23 cellular contexts compared by ENCODE assay signal in genomic region chr1:84797603-84798002, GRCh38.
DNase-seq lines count a peak whose midpoint lies in the region; ATAC-seq and TF ChIP-seq lines count a peak whose summit lies in the region.
"Had no signal": no experiment of that assay in that cellular context is flagged by ENCODE, and none has a peak within 500 bp of the region (broad histone marks: within the 10 kb centered on the region; RNA-seq: fewer than 3 reads in every experiment).

No MANE protein-coding gene starts in this region.

- peaks cover 0 to 8% of the 10 kb centered on the region in 2 donors for H3K4me1 ChIP-seq in right atrium auricular region
- no peaks in the 10 kb centered on the region for H3K4me1 ChIP-seq in trophoblast cell (ENCODE audit: control insufficient read depth in 1 of 2, insufficient read depth in 2 of 2, low read length in 2 of 2)

- H3K36me3 ChIP-seq in right atrium auricular region: no peaks in the 10 kb centered on the region
- H3K36me3 ChIP-seq in trophoblast cell (ENCODE audit: control insufficient read depth in 1 of 2, insufficient read depth in 2 of 2, low read length in 2 of 2): no peaks in the 10 kb centered on the region

- no CpG with 5 or more reads among the region's 3 CpGs for WGBS in trophoblast cell (ENCODE audit: extremely low coverage, insufficient coverage, insufficient read length)

- no peak overlapping the region for H3K9ac ChIP-seq in trophoblast cell (ENCODE audit: low read length)

- no peak overlapping the region for H3K14ac ChIP-seq in trophoblast cell (ENCODE audit: low read length)

- H3K9me3 Mint-ChIP-seq in activated T-helper 2 cell treated with anti-CD3 and anti-CD28 coated beads, Interferon-gamma antibody, Interleukin-2, Interleukin-4, amounts not matched to agents 10 μg/mL and 5 μg/mL and 100 μg/mL, durations not matched to agents 14 hours and 24 hours and 36 hours: no peaks in the 10 kb centered on the region

- no peak overlapping the region for H3K23ac ChIP-seq in trophoblast cell (ENCODE audit: low read length)

- H2BK5ac ChIP-seq in trophoblast cell (ENCODE audit: low read depth, low read length, poor library complexity): no peak overlapping the region

- no peak for DNase-seq in Right ventricle myocardium inferior (ENCODE audit: missing footprints)
- no peak for DNase-seq in cardiac septum (ENCODE audit: low spot score)
- DNase-seq in Right ventricle myocardium superior: no peak
- no peak for DNase-seq in right atrium auricular region (ENCODE audit: low spot score)
- DNase-seq in trophoblast cell: no peak
- no peak for DNase-seq in activated T-helper 2 cell treated with anti-CD3 and anti-CD28 coated beads, Interferon-gamma antibody, Interleukin-2, Interleukin-4, amounts not matched to agents 10 μg/mL and 5 μg/mL and 100 μg/mL, durations not matched to agents 14 hours and 24 hours and 36 hours (ENCODE audit: low spot score)
- DNase-seq: 8988T, ACHN, Calu3, DMS79 treated with DMSO at 0.1 percent for 48 hours, GF-D8, Karpas-422, MV-4-11, NCI-H1105, NCI-H1436 treated with DMSO at 0.1 percent for 48 hours, NCI-H187 treated with DMSO at 0.1 percent for 48 hours, NCI-H524, NCI-H774, PC-9, SHP77 had no signal

- H4K12ac ChIP-seq in trophoblast cell (ENCODE audit: low read depth, low read length): no peak overlapping the region

- H2AFZ ChIP-seq in trophoblast cell (ENCODE audit: insufficient read depth, low read length, poor library complexity): no peak overlapping the region
- H2AFZ ChIP-seq: PC-9 had no signal

- no peak overlapping the region for H3K27ac Mint-ChIP-seq in activated T-helper 2 cell treated with anti-CD3 and anti-CD28 coated beads, Interferon-gamma antibody, Interleukin-2, Interleukin-4, amounts not matched to agents 10 μg/mL and 5 μg/mL and 100 μg/mL, durations not matched to agents 14 hours and 24 hours and 36 hours

- no peaks in the 10 kb centered on the region for H3K4me1 Mint-ChIP-seq in activated T-helper 2 cell treated with anti-CD3 and anti-CD28 coated beads, Interferon-gamma antibody, Interleukin-2, Interleukin-4, amounts not matched to agents 10 μg/mL and 5 μg/mL and 100 μg/mL, durations not matched to agents 14 hours and 24 hours and 36 hours (ENCODE audit: low read depth)

- no peak overlapping the region for H4K8ac ChIP-seq in trophoblast cell (ENCODE audit: low read depth, low read length)

- no peaks in the 10 kb centered on the region for H3K36me3 Mint-ChIP-seq in activated T-helper 2 cell treated with anti-CD3 and anti-CD28 coated beads, Interferon-gamma antibody, Interleukin-2, Interleukin-4, amounts not matched to agents 10 μg/mL and 5 μg/mL and 100 μg/mL, durations not matched to agents 14 hours and 24 hours and 36 hours (ENCODE audit: low read depth)

- H3K27me3 Mint-ChIP-seq in activated T-helper 2 cell treated with anti-CD3 and anti-CD28 coated beads, Interferon-gamma antibody, Interleukin-2, Interleukin-4, amounts not matched to agents 10 μg/mL and 5 μg/mL and 100 μg/mL, durations not matched to agents 14 hours and 24 hours and 36 hours (ENCODE audit: low read depth): peaks cover 21% of the 10 kb centered on the region

- TF ChIP-seq CTCF in right atrium auricular region (IDR thresholded peaks at IDR 0.05): no peak

- peak overlapping the region; percentile 57 to 79 for H3K27ac ChIP-seq in right atrium auricular region
- no peak overlapping the region for H3K27ac ChIP-seq in trophoblast cell (ENCODE audit: low read depth, low read length)
- H3K27ac ChIP-seq: HL-60, PC-9 had no signal

- H3K27me3 ChIP-seq in right atrium auricular region (no peaks in the 10 kb centered on the region), trophoblast cell (ENCODE audit: insufficient read depth, low read length) (peaks cover 2% of the 10 kb centered on the region)

- peaks cover 0 to 5% of the 10 kb centered on the region in 2 donors for H3K9me3 ChIP-seq in right atrium auricular region
- peaks cover 2% of the 10 kb centered on the region for H3K9me3 ChIP-seq in trophoblast cell (ENCODE audit: insufficient read depth, low read depth, low read length)

- no peaks in the 10 kb centered on the region for H3K79me2 ChIP-seq in trophoblast cell (ENCODE audit: control insufficient read depth, insufficient read depth, low read length, poor library complexity)

- intact Hi-C loops in Right ventricle myocardium inferior (cut with DNase I): loop anchor here (2.0 kb wide), 1 partner anchor 95 kb away; the partner anchor contains the start of gene LPAR3
- intact Hi-C loops in cardiac septum (cut with DNase I): no loop called here
- intact Hi-C loops in Right ventricle myocardium superior (cut with DNase I): no loop called here
- intact Hi-C loops in activated T-helper 2 cell treated with anti-CD3 and anti-CD28 coated beads, Interferon-gamma antibody, Interleukin-2, Interleukin-4, amounts not matched to agents 10 μg/mL and 5 μg/mL and 100 μg/mL, durations not matched to agents 14 hours and 24 hours and 36 hours (cut with micrococcal nuclease): no loop called here

- no peak overlapping the region for H3K4me2 ChIP-seq in trophoblast cell (ENCODE audit: low read length)
- H3K4me2 ChIP-seq: PC-9 had no signal

- no peak overlapping the region for H2AK5ac ChIP-seq in trophoblast cell (ENCODE audit: low read length)

- H3K4me3 ChIP-seq in right atrium auricular region: no peak overlapping the region
- H3K4me3 ChIP-seq in trophoblast cell (ENCODE audit: low read depth, low read length): no peak overlapping the region
- H3K4me3 ChIP-seq: PC-9 had no signal

- no peaks in the 10 kb centered on the region for H3K79me1 ChIP-seq in trophoblast cell (ENCODE audit: low read length)

- no peak overlapping the region for H3K18ac ChIP-seq in trophoblast cell (ENCODE audit: low read length)

- peak; percentile 89 for ATAC-seq in Right ventricle myocardium inferior
- ATAC-seq in Right ventricle myocardium superior (ENCODE audit: poor library complexity): peak; percentile 94
- no peak for ATAC-seq in GM21447 (IDR thresholded peaks at IDR 0.05; ENCODE audit: unreplicated experiment)
- ATAC-seq: HCT116 had no signal

- no peak overlapping the region for H2BK12ac ChIP-seq in trophoblast cell (ENCODE audit: low read length)

- H3K4ac ChIP-seq in trophoblast cell (ENCODE audit: low read depth, low read length): no peak overlapping the region

- H2BK120ac ChIP-seq in trophoblast cell (ENCODE audit: insufficient read depth, low read length, poor library complexity): no peak overlapping the region

- H3K4me3 Mint-ChIP-seq in activated T-helper 2 cell treated with anti-CD3 and anti-CD28 coated beads, Interferon-gamma antibody, Interleukin-2, Interleukin-4, amounts not matched to agents 10 μg/mL and 5 μg/mL and 100 μg/mL, durations not matched to agents 14 hours and 24 hours and 36 hours (ENCODE audit: low read depth): no peak overlapping the region

- no peak overlapping the region for H4K91ac ChIP-seq in trophoblast cell (ENCODE audit: low read depth, low read length)
